In genomic region chr4:1856071-1856919, GRCh38 we compare ENCODE assay signal across 8 cellular contexts. TPM values are rescaled to one million over a fixed set of nuclear protein-coding genes. Genes with fewer than 3 reads are reported as not detected.
DNase-seq lines count a peak whose midpoint lies in the region; ATAC-seq and TF ChIP-seq lines count a peak whose summit lies in the region.

TSS of gene LETM1 (minus strand) at chr4:1856156. CDS start at chr4:1855950, 206 bp downstream.

- H3K4me1 ChIP-seq in breast epithelium (no peaks in the 10 kb centered on the region), smooth muscle cell (ENCODE audit: low read depth) (peaks cover 8% of the 10 kb centered on the region)

- no peaks in the 10 kb centered on the region for H3K36me3 ChIP-seq in breast epithelium
- no peaks in the 10 kb centered on the region for H3K36me3 ChIP-seq in smooth muscle cell (ENCODE audit: low read depth)

- H4K20me1 ChIP-seq in smooth muscle cell (ENCODE audit: low read depth), result peaks cover 21% of the 10 kb centered on the region

- intact Hi-C loops in breast epithelium (cut with DNase I; ENCODE audit: low total_unique reads), result no loop called here

- H3K79me2 ChIP-seq in smooth muscle cell (ENCODE audit: low read depth), result peaks cover 42% of the 10 kb centered on the region

- 1% methylated on average over 99 of the region's 106 CpGs for WGBS in smooth muscle cell (ENCODE audit: low lambda C conversion rate)

- DNase-seq in ACHN (peak; percentile 91), NCI-H2171 treated with DMSO at 0.1 percent for 48 hours (lab: John Stamatoyannopoulos, UW) (peak; percentile 87), breast epithelium (ENCODE audit: low spot score in 2 of 2) (peak; percentile 95 to 96), iPS-NIHi11 (ENCODE audit: low spot score) (peak; percentile 99), smooth muscle cell (lab: John Stamatoyannopoulos, UW; ENCODE audit: unreplicated experiment) (peak; percentile 60)

- peak within 1 kb of the TSS; percentile 91 for H3K4me2 ChIP-seq in smooth muscle cell

- peak; percentile 34 for TF ChIP-seq POLR2A in breast epithelium (IDR thresholded peaks at IDR 0.05)

- peak; percentile 87 for ATAC-seq in GM18868 (IDR thresholded peaks at IDR 0.05; ENCODE audit: unreplicated experiment)
- peak; percentile 94 for ATAC-seq in HG03108 (IDR thresholded peaks at IDR 0.05; ENCODE audit: unreplicated experiment)

- in situ Hi-C loops in ACHN (cut with HindIII; ENCODE audit: low pct_ligation_motif_present, low pct_unique_long_range_greater_than_20kb, low sequenced_read_pairs), result no loop called here

- peak within 1 kb of the TSS; percentile 87 to 98 (median 91) for H3K4me3 ChIP-seq in breast epithelium
- H3K4me3 ChIP-seq in smooth muscle cell, result peak within 1 kb of the TSS; percentile 84

- H3K9me3 ChIP-seq in breast epithelium, result no peaks in the 10 kb centered on the region
- no peaks in the 10 kb centered on the region for H3K9me3 ChIP-seq in smooth muscle cell (replicated peaks; ENCODE audit: low read depth)

- peak within 1 kb of the TSS; percentile 91 for H3K27ac ChIP-seq in VCaP
- peak within 1 kb of the TSS; percentile 77 to 82 for H3K27ac ChIP-seq in breast epithelium
- H3K27ac ChIP-seq in smooth muscle cell (ENCODE audit: low read depth), result peak within 1 kb of the TSS; percentile 15

- TF ChIP-seq CTCF in VCaP (conservative IDR thresholded peaks at IDR 0.05), result no peak
- no peak for TF ChIP-seq CTCF in breast epithelium (IDR thresholded peaks at IDR 0.05)
- TF ChIP-seq CTCF in smooth muscle cell (IDR thresholded peaks at IDR 0.05; ENCODE audit: borderline replicate concordance, insufficient read depth, poor library complexity, severe bottlenecking), result no peak

- H3K27me3 ChIP-seq in breast epithelium (no peaks in the 10 kb centered on the region), smooth muscle cell (ENCODE audit: low read depth) (no peaks in the 10 kb centered on the region)

- H2AFZ ChIP-seq in smooth muscle cell (ENCODE audit: low read depth), result peak within 1 kb of the TSS; percentile 97

- peak within 1 kb of the TSS; percentile 43 for H3K9ac ChIP-seq in smooth muscle cell (ENCODE audit: low read depth)

- H3F3A ChIP-seq in smooth muscle cell (ENCODE audit: low read depth), result no peaks in the 10 kb centered on the region

RNA-seq across cellular contexts. Expression of gene LETM1, which starts in this region (rescaled TPM):
- 10 to 100 TPM; 31.0 to 42.9 (median 32.5) TPM for total RNA-seq in breast epithelium
- total RNA-seq in smooth muscle cell, result 17.1 and 17.4 TPM in 2 replicates
- 15.3 and 16.2 TPM in 2 replicates for polyA plus RNA-seq in smooth muscle cell

Comparison
In these comparisons a context has a peak if more than half of its experiments do, and no peak if none do; other contexts are left out.
1. Peak in every context shown above with its lines: DNase-seq, ATAC-seq, H3K4me3 ChIP-seq and H3K27ac ChIP-seq.
2. H3K27ac ChIP-seq: peak in every context shown above with its lines; median percentile 91 in VCaP; 80 in breast epithelium; 15 in smooth muscle cell.